In the genomic region with DNA sequence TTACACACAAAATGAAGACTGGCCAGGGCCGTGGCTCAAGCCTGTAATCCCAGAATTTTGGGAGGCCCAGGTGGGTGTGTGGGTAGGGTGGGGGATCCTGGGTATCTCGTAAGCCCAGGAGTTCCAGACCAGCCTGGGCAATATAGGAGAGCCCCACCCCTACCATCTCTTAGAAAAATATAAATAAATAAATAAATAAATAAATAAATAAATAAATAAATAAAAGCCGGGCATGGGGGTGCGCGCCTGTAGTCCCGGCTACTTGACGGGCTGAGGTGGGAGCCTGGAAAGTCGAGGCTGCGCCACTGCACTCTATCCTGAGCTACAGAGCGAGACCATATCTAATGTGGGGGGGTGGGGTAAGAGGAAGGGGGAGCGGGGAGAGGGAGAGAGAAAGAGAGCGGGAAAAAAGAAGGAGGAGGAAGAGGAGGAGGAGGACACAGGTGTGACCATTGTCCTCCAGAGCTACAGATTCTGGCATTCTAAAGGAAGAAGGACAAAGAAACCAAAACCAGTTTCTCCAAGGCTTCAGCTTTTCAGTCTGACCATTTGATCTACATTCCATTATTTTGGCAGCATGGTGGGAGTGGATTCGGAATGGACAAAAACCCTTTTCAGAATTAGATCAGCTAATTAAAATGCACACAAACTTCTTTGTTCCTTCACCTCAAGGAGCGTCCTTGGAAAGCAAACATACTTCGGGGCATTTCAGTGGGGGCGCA, we compare ENCODE assay signal across 11 cellular contexts. TPM values are rescaled to one million over a fixed set of nuclear protein-coding genes. Genes with fewer than 3 reads are reported as not detected.
DNase-seq lines count a peak whose midpoint lies in the region; ATAC-seq, FAIRE-seq and TF ChIP-seq lines count a peak whose summit lies in the region.
"Had no signal": no experiment of that assay in that cellular context is flagged by ENCODE, and none has a peak within 500 bp of the region (broad histone marks: within the 10 kb centered on the region; RNA-seq: fewer than 3 reads in every experiment).

No MANE protein-coding gene starts in this region.

- DNase-seq in CD8-positive, alpha-beta memory T cell = no peak
- DNase-seq in WTC11 (ENCODE audit: low spot score) (no peak), fibroblast of pulmonary artery (ENCODE audit: low read depth) (no peak), psoas muscle (no peak), NCI-H526 (lab: John Stamatoyannopoulos, UW) (no peak), H54 (ENCODE audit: insufficient read length, low spot score) (no peak)

- H3K9me3 ChIP-seq in CD8-positive, alpha-beta memory T cell (ENCODE audit: low read length) = no peaks in the 10 kb centered on the region
- no peaks in the 10 kb centered on the region for H3K9me3 ChIP-seq in psoas muscle

- intact Hi-C loops in psoas muscle (cut with DNase I) = no loop called here

- peaks cover 0 to 2% (median 0%) of the 10 kb centered on the region in 5 donors for H3K9me3 Mint-ChIP-seq in CD8-positive, alpha-beta memory T cell
- H3K9me3 Mint-ChIP-seq in WTC11 = no peaks in the 10 kb centered on the region

- no peak for TF ChIP-seq POLR2A in H54 (IDR thresholded peaks at IDR 0.05; ENCODE audit: low read depth, low read length)

- H3K4me3 ChIP-seq in CD8-positive, alpha-beta memory T cell (ENCODE audit: low read length) = no peak overlapping the region
- H3K4me3 ChIP-seq in fibroblast of pulmonary artery (replicated peaks; ENCODE audit: low read depth, low read length) (peak overlapping the region; percentile 59), psoas muscle (peak overlapping the region; percentile 61)

- H3K27ac ChIP-seq in CD8-positive, alpha-beta memory T cell (ENCODE audit: low read depth, low read length) = no peak overlapping the region
- H3K27ac ChIP-seq in psoas muscle = no peak overlapping the region

- WGBS in psoas muscle, 3 donors = 44 to 49% (median 48%) methylated on average over 16 of the region's 16 CpGs

- peak; percentile 10 for ATAC-seq in WTC11
- no peak for ATAC-seq in psoas muscle
- no peak for ATAC-seq in HG02840 (IDR thresholded peaks at IDR 0.05; ENCODE audit: low FRiP score, unreplicated experiment)
- ATAC-seq in GM19395 (IDR thresholded peaks at IDR 0.05; ENCODE audit: unreplicated experiment) = no peak

- CTCF ChIA-PET in CD8-positive, alpha-beta memory T cell (lab: Charles Lee) = interaction anchor here (1.4 kb wide), 1 partner anchor 17 kb away, joined by 3 read pairs; no protein-coding TSS in a partner anchor
- CTCF ChIA-PET in WTC11 (lab: Charles Lee) = interaction anchor here (1.0 to 5.0 kb wide), 7 partner anchors 8 to 482 kb away, joined by 3 to 45 read pairs (median 7); no protein-coding TSS in a partner anchor

- H3K4me1 Mint-ChIP-seq in CD8-positive, alpha-beta memory T cell = peaks cover 15 to 24% (median 19%) of the 10 kb centered on the region in 3 donors
- peaks cover 48% of the 10 kb centered on the region for H3K4me1 Mint-ChIP-seq in WTC11

- no peaks in the 10 kb centered on the region for H3K36me3 Mint-ChIP-seq in CD8-positive, alpha-beta memory T cell
- H3K36me3 Mint-ChIP-seq in WTC11 = peaks cover 15% of the 10 kb centered on the region

- peaks cover 22 to 49% of the 10 kb centered on the region in 2 donors for H3K27me3 Mint-ChIP-seq in CD8-positive, alpha-beta memory T cell
- H3K27me3 Mint-ChIP-seq in WTC11 (ENCODE audit: low read depth) = peaks cover 62% of the 10 kb centered on the region

- no peaks in the 10 kb centered on the region for H3K4me1 ChIP-seq in CD8-positive, alpha-beta memory T cell (ENCODE audit: insufficient read depth, low read length)
- no peaks in the 10 kb centered on the region for H3K4me1 ChIP-seq in psoas muscle

- peak overlapping the region in 2 of 8 donors; percentile 32 to 84 for H3K27ac Mint-ChIP-seq in CD8-positive, alpha-beta memory T cell
- peak overlapping the region; percentile 84 for H3K27ac Mint-ChIP-seq in WTC11

- H3K27me3 ChIP-seq in CD8-positive, alpha-beta memory T cell (ENCODE audit: insufficient read depth, low read length, poor library complexity, severe bottlenecking) = peaks cover 3% of the 10 kb centered on the region
- peaks cover 0 to 36% (median 5%) of the 10 kb centered on the region in 3 donors for H3K27me3 ChIP-seq in psoas muscle (ENCODE audit: insufficient read depth in 3 of 3, low read length in 2 of 3)

- TF ChIP-seq CTCF in WTC11 (IDR thresholded peaks at IDR 0.05) (no peak), fibroblast of pulmonary artery (IDR thresholded peaks at IDR 0.05; ENCODE audit: low read length, missing control alignments) (no peak), psoas muscle (IDR thresholded peaks at IDR 0.05) (no peak)

- peak overlapping the region in 5 of 7 donors; percentile 21 to 76 (median 55) for H3K4me3 Mint-ChIP-seq in CD8-positive, alpha-beta memory T cell
- peak overlapping the region; percentile 76 for H3K4me3 Mint-ChIP-seq in WTC11

- H3K36me3 ChIP-seq in CD8-positive, alpha-beta memory T cell (ENCODE audit: insufficient read depth, low read length) = no peaks in the 10 kb centered on the region
- no peaks in the 10 kb centered on the region for H3K36me3 ChIP-seq in psoas muscle (ENCODE audit: insufficient read depth in 1 of 2, low read depth in 1 of 2)

- FAIRE-seq in H54 (lab: Jason Lieb, UNC) = no peak
- FAIRE-seq: urothelium cell line had no signal

- POLR2A ChIA-PET in CD8-positive, alpha-beta memory T cell (lab: Charles Lee) = no interaction called here
- POLR2A ChIA-PET in WTC11 (lab: Charles Lee) = interaction anchor here (0.8 kb wide), 1 partner anchor 15 kb away, joined by 3 read pairs; no protein-coding TSS in a partner anchor

TF ChIP-seq in WTC11, 78 proteins besides CTCF, POLR2A, EP300 and RAD21:
- TF ChIP-seq SOX15 (CRISPR knock-in tag; IDR thresholded peaks at IDR 0.05) = no peak
- no peak for TF ChIP-seq ATF1 (CRISPR knock-in tag; IDR thresholded peaks at IDR 0.05)
- TF ChIP-seq, protein P1, sequence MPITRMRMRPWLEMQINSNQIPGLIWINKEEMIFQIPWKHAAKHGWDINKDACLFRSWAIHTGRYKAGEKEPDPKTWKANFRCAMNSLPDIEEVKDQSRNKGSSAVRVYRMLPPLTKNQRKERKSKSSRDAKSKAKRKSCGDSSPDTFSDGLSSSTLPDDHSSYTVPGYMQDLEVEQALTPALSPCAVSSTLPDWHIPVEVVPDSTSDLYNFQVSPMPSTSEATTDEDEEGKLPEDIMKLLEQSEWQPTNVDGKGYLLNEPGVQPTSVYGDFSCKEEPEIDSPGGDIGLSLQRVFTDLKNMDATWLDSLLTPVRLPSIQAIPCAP (CRISPR knock-in tag; IDR thresholded peaks at IDR 0.05) = no peak
- TF ChIP-seq JAZF1 (CRISPR knock-in tag; IDR thresholded peaks at IDR 0.05) = no peak
- no peak for TF ChIP-seq NR3C1 (CRISPR knock-in tag; conservative IDR thresholded peaks at IDR 0.05; ENCODE audit: low read depth)
- TF ChIP-seq, protein P2, sequence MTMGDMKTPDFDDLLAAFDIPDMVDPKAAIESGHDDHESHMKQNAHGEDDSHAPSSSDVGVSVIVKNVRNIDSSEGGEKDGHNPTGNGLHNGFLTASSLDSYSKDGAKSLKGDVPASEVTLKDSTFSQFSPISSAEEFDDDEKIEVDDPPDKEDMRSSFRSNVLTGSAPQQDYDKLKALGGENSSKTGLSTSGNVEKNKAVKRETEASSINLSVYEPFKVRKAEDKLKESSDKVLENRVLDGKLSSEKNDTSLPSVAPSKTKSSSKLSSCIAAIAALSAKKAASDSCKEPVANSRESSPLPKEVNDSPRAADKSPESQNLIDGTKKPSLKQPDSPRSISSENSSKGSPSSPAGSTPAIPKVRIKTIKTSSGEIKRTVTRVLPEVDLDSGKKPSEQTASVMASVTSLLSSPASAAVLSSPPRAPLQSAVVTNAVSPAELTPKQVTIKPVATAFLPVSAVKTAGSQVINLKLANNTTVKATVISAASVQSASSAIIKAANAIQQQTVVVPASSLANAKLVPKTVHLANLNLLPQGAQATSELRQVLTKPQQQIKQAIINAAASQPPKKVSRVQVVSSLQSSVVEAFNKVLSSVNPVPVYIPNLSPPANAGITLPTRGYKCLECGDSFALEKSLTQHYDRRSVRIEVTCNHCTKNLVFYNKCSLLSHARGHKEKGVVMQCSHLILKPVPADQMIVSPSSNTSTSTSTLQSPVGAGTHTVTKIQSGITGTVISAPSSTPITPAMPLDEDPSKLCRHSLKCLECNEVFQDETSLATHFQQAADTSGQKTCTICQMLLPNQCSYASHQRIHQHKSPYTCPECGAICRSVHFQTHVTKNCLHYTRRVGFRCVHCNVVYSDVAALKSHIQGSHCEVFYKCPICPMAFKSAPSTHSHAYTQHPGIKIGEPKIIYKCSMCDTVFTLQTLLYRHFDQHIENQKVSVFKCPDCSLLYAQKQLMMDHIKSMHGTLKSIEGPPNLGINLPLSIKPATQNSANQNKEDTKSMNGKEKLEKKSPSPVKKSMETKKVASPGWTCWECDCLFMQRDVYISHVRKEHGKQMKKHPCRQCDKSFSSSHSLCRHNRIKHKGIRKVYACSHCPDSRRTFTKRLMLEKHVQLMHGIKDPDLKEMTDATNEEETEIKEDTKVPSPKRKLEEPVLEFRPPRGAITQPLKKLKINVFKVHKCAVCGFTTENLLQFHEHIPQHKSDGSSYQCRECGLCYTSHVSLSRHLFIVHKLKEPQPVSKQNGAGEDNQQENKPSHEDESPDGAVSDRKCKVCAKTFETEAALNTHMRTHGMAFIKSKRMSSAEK (CRISPR knock-in tag; IDR thresholded peaks at IDR 0.05; ENCODE audit: borderline replicate concordance) = no peak
- TF ChIP-seq, protein P3, sequence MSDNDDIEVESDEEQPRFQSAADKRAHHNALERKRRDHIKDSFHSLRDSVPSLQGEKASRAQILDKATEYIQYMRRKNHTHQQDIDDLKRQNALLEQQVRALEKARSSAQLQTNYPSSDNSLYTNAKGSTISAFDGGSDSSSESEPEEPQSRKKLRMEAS (CRISPR knock-in tag; IDR thresholded peaks at IDR 0.05) = no peak
- TF ChIP-seq NR2C2 (CRISPR knock-in tag; IDR thresholded peaks at IDR 0.05) = no peak
TF ChIP-seq in WTC11: peak in this region for 0.

RNA-seq across cellular contexts. Expression of a gene that starts 0.6 kb away (rescaled TPM):
- not detected for total RNA-seq in CD8-positive, alpha-beta memory T cell
- not detected for polyA plus RNA-seq in CD8-positive, alpha-beta memory T cell
- total RNA-seq in WTC11 (2021) (6.5 to 14.4 TPM (median 8.2 TPM) in 3 replicates), psoas muscle (under 1 TPM in 3 of 4 donors, not detected in 1; 0.28 to 0.88 (median 0.58) TPM)
- 1 to 10 TPM in 1 of 3 donors, under 1 TPM in 2; 0.29 to 1.5 (median 0.75) TPM for polyA plus RNA-seq in psoas muscle

RNA-seq across cellular contexts. Expression of a gene that starts 50.1 kb away (rescaled TPM):
- total RNA-seq in CD8-positive, alpha-beta memory T cell = not detected
- not detected for polyA plus RNA-seq in CD8-positive, alpha-beta memory T cell
- total RNA-seq in WTC11 (2021) (not detected in 3 replicates), psoas muscle (not detected)
- polyA plus RNA-seq in psoas muscle = not detected
- total RNA-seq: mesenteric fat pad, NCI-H460 had no signal
